In genomic region chr19:37007587-37008220, GRCh38 we compare ENCODE assay signal across 9 cellular contexts.
DNase-seq lines count a peak whose midpoint lies in the region; TF ChIP-seq lines count a peak whose summit lies in the region.
"Had no signal": no experiment of that assay in that cellular context is flagged by ENCODE, and none has a peak within 500 bp of the region (broad histone marks: within the 10 kb centered on the region; RNA-seq: fewer than 3 reads in every experiment).

No MANE protein-coding gene starts in this region.

- no peak overlapping the region for H2BK12ac ChIP-seq in H9 (ENCODE audit: insufficient read length, low read depth, low read length)

- H2AFZ ChIP-seq in H9 (ENCODE audit: low read length), result no peak overlapping the region

- H3K4me1 ChIP-seq in A673 (ENCODE audit: insufficient read depth, low read length, poor library complexity, severe bottlenecking) (no peaks in the 10 kb centered on the region), H9 (ENCODE audit: insufficient read depth, low read length) (no peaks in the 10 kb centered on the region)

- H3K23me2 ChIP-seq in H9 (ENCODE audit: insufficient read length, low read depth, low read length, poor library complexity, severe bottlenecking), result no peaks in the 10 kb centered on the region

- H4K5ac ChIP-seq in H9 (ENCODE audit: insufficient read length, low read depth, low read length), result no peak overlapping the region

- no TSS peak for BruUV-seq in A673 (replicated peaks; lab: Mats Ljungman, UMichigan)

- H3K4me3 ChIP-seq in A673 (ENCODE audit: low read depth, low read length, poor library complexity, severe bottlenecking), result no peak overlapping the region
- H3K4me3 ChIP-seq: SK-N-MC had no signal

- peaks cover 88 to 89% of the 10 kb centered on the region in 2 experiments for H3K9me3 Mint-ChIP-seq in H9

- no peak overlapping the region for H3K9ac ChIP-seq in H9 (ENCODE audit: extremely low read depth, insufficient read length, low read length)

- no peak overlapping the region for H3K27ac Mint-ChIP-seq in H9

- no peak overlapping the region for H2AK5ac ChIP-seq in H9 (ENCODE audit: insufficient read length, low read length)

- no peaks in the 10 kb centered on the region for H4K20me1 ChIP-seq in H9 (ENCODE audit: control insufficient read depth, insufficient read depth, insufficient read length)

- H3K4ac ChIP-seq in H9 (ENCODE audit: low read depth, low read length), result no peak overlapping the region

- no peaks in the 10 kb centered on the region for H3K79me1 ChIP-seq in H9 (ENCODE audit: insufficient read depth, low read depth, low read length, poor library complexity, severe bottlenecking)

- H3K27me3 Mint-ChIP-seq in H9 (ENCODE audit: low read depth), result no peaks in the 10 kb centered on the region; the same call in 1 of the 2 replicates

- H3K18ac ChIP-seq in H9 (ENCODE audit: insufficient read length, low read depth, low read length), result no peak overlapping the region

- H3K27me3 ChIP-seq in A673 (replicated peaks; ENCODE audit: insufficient read depth, low read depth, low read length, poor library complexity) (no peaks in the 10 kb centered on the region), H9 (ENCODE audit: insufficient read depth, low read length) (no peaks in the 10 kb centered on the region)

- CTCF ChIA-PET in A673 (lab: Charles Lee), result no interaction called here

- H2BK20ac ChIP-seq in H9 (ENCODE audit: low read depth, low read length, poor library complexity, severe bottlenecking), result no peak overlapping the region

- no peak overlapping the region for H4K91ac ChIP-seq in H9 (ENCODE audit: insufficient read length, low read depth, low read length)

- H2BK5ac ChIP-seq in H9 (ENCODE audit: insufficient read length, low read length), result no peak overlapping the region

- H3K9me3 ChIP-seq in A673 (ENCODE audit: low read depth, low read length, poor library complexity, severe bottlenecking) (peaks cover 29% of the 10 kb centered on the region), H9 (ENCODE audit: control insufficient read depth, low read depth, low read length) (peaks cover 69% of the 10 kb centered on the region)

- TF ChIP-seq CTCF in A673 (conservative IDR thresholded peaks at IDR 0.05; ENCODE audit: low read depth, low read length) (no peak), H9 (conservative IDR thresholded peaks at IDR 0.05) (no peak)

- no peak overlapping the region for H3T11ph ChIP-seq in H9 (ENCODE audit: low read length)

- H4K8ac ChIP-seq in H9 (replicated peaks; ENCODE audit: insufficient read length, low read depth, low read length), result no peak overlapping the region

- H3K79me2 ChIP-seq in H9 (ENCODE audit: insufficient read depth, low read length), result no peaks in the 10 kb centered on the region

- no peak overlapping the region for H3K56ac ChIP-seq in H9 (ENCODE audit: insufficient read length, low read depth, low read length)

- intact Hi-C loops in A673 (cut with micrococcal nuclease; ENCODE audit: unreplicated experiment), result no loop called here

- H3K14ac ChIP-seq in H9 (ENCODE audit: insufficient read depth, low read length), result no peak overlapping the region

- H2BK15ac ChIP-seq in H9 (ENCODE audit: low read depth, low read length), result no peak overlapping the region

- POLR2A ChIA-PET in A673 (lab: Charles Lee; ENCODE audit: low non-redundant PET), result no interaction called here

- H3K4me2 ChIP-seq in H9 (ENCODE audit: insufficient read depth, insufficient read length, low read length), result no peak overlapping the region

- no CpG with 5 or more reads among the region's 48 CpGs for WGBS in H9 (ENCODE audit: extremely low coverage, insufficient read length, low lambda C conversion rate)

- H3K23ac ChIP-seq in H9 (ENCODE audit: insufficient read length, low read depth, low read length), result no peak overlapping the region

- DNase-seq in A673 (ENCODE audit: low spot score) (peak; percentile 28), NCI-H748 (lab: John Stamatoyannopoulos, UW; ENCODE audit: unreplicated experiment) (peak; percentile 95), astrocyte of the hippocampus (ENCODE audit: low read depth, low spot score) (peak; percentile 16), medulla oblongata (ENCODE audit: extremely low spot score) (peak; percentile 2), NCI-H1417 treated with DMSO at 0.1 percent for 48 hours (lab: John Stamatoyannopoulos, UW) (no peak), H9 (no peak), HT-29 (ENCODE audit: low spot score) (no peak)
- peak; percentile 60 for DNase-seq in stimulated activated CD8-positive, alpha-beta memory T cell treated with anti-CD3 and anti-CD28 coated beads, Interleukin-4, amount 100 ng/mL, for 48 hours

- H2BK120ac ChIP-seq in H9 (ENCODE audit: low read depth, low read length, poor library complexity, severe bottlenecking), result no peak overlapping the region

- peaks cover 13 to 26% (median 15%) of the 10 kb centered on the region in 3 experiments; a peak in 6 of 7 replicates for H3K36me3 Mint-ChIP-seq in H9 (ENCODE audit: insufficient read depth in 1 of 3, low read depth in 3 of 3)

- H3K27ac ChIP-seq in A673 (ENCODE audit: low read depth, low read length, poor library complexity, severe bottlenecking) (no peak overlapping the region), H9 (ENCODE audit: insufficient read length, low read depth, low read length) (no peak overlapping the region)
- H3K27ac ChIP-seq: SK-N-MC had no signal

- no peak overlapping the region for H3K4me3 Mint-ChIP-seq in H9

- no peaks in the 10 kb centered on the region for H3K4me1 Mint-ChIP-seq in H9

- no peaks in the 10 kb centered on the region for H3K36me3 ChIP-seq in A673 (ENCODE audit: insufficient read depth, low read length, poor library complexity, severe bottlenecking)

Comparison
In these comparisons a context has a peak if more than half of its experiments do, and no peak if none do; other contexts are left out.
1. DNase-seq: peak in A673 (single experiment), NCI-H748 (single experiment), astrocyte of the hippocampus (single experiment), medulla oblongata (single experiment) and stimulated activated CD8-positive, alpha-beta memory T cell treated with anti-CD3 and anti-CD28 coated beads, Interleukin-4, amount 100 ng/mL, for 48 hours (single experiment); none in NCI-H1417 treated with DMSO at 0.1 percent for 48 hours (single experiment), H9 (single experiment) and HT-29 (single experiment).